ENCODE assay signal across 9 cellular contexts in the genomic region with DNA sequence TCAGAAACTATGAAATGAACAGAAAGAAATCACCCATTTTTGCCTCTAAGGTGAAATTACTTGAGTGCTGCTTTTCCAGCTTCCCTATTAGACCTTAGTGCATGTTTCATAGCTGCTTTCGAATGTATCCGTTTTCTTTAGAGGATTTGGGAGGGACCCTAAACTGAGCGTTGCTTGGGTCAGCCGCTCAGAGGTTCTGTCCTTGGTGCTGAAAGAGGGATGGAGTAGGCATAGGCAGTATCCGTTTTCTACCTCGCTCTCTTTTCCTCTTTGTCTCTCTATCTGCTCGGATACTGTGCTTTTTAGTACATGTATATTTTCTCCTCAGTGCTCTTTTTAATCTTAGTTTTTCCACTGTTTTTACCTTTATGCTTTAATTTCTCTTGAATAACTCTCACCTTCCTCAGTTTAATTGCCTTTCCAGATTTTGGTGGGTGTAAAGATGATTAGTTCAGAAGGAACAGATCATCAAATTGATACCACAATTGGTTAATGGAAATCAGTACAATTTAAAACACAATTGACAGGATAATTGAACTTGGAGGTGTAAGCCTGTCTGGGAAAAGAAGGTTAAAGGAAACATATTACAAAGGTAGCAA.
A peak's percentile ranks its signal among the peaks of the same experiment; 100 is the strongest.
DNase-seq lines count a peak whose midpoint lies in the region; ATAC-seq, FAIRE-seq and TF ChIP-seq lines count a peak whose summit lies in the region.
"Had no signal": no experiment of that assay in that cellular context is flagged by ENCODE, and none has a peak within 500 bp of the region (broad histone marks: within the 10 kb centered on the region; RNA-seq: fewer than 3 reads in every experiment).

Gene DRD3, minus strand, starts transcription at position 283 of the 599 bp plus-strand sequence. CDS start 7,060 bp downstream, outside the sequence.

- no peak for TF ChIP-seq CTCF in RWPE2 (IDR thresholded peaks at IDR 0.05; ENCODE audit: poor library complexity, severe bottlenecking)
- TF ChIP-seq CTCF in epithelial cell of esophagus (IDR thresholded peaks at IDR 0.05; ENCODE audit: insufficient read depth, low read depth, low read length, missing control alignments) = no peak

- H3K9me3 ChIP-seq in RWPE2 (ENCODE audit: severe bottlenecking) = no peaks in the 10 kb centered on the region

- H3K4me3 ChIP-seq in RWPE2 (ENCODE audit: severe bottlenecking) (no peak within 1 kb of the TSS), epithelial cell of esophagus (ENCODE audit: low read length) (no peak within 1 kb of the TSS)

- no peaks in the 10 kb centered on the region for H3K27me3 ChIP-seq in RWPE2 (ENCODE audit: insufficient read depth, poor library complexity, severe bottlenecking)

- ATAC-seq in RWPE2 (ENCODE audit: low read depth) = peak; percentile 54; the same call in 2 of the 3 replicates

- H3K36me3 ChIP-seq in RWPE2 (ENCODE audit: low read depth) = no peaks in the 10 kb centered on the region

- no peak within 1 kb of the TSS for H3K27ac ChIP-seq in RWPE2 (ENCODE audit: poor library complexity, severe bottlenecking)

- no peaks in the 10 kb centered on the region for H3K4me1 ChIP-seq in RWPE2 (ENCODE audit: insufficient read depth, poor library complexity, severe bottlenecking)

- peak; percentile 7 for DNase-seq in activated gamma-delta T cell treated with Interleukin-2 at 50 U/mL for 16 hours
- DNase-seq in activated gamma-delta T cell (lab: John Stamatoyannopoulos, UW) = no peak
- DNase-seq in RWPE2 (ENCODE audit: low spot score) = no peak
- peak; percentile 44 for DNase-seq in epithelial cell of esophagus (ENCODE audit: low read depth)
- peak; percentile 54 for DNase-seq in putamen (ENCODE audit: low spot score)
- no peak for DNase-seq in NCI-H2196 (lab: John Stamatoyannopoulos, UW; ENCODE audit: unreplicated experiment)
- DNase-seq in RCC 7860 (ENCODE audit: low spot score) = no peak
- no peak for DNase-seq in effector CD4-positive, alpha-beta T cell
- DNase-seq: effector memory CD4-positive, alpha-beta T cell had no signal

- FAIRE-seq in RCC 7860 (lab: Jason Lieb, UNC) = no peak

Comparison
In these comparisons a context has a peak if more than half of its experiments do, and no peak if none do; other contexts are left out.
1. DNase-seq: peak in activated gamma-delta T cell treated with Interleukin-2 at 50 U/mL for 16 hours (single experiment), epithelial cell of esophagus (single experiment) and putamen (single experiment); none in activated gamma-delta T cell (single experiment), RWPE2 (single experiment), NCI-H2196 (single experiment), RCC 7860 (single experiment) and effector CD4-positive, alpha-beta T cell (single experiment).